Comparison of ENCODE assay signal across 19 cellular contexts in genomic region chr1:103267893-103268292, GRCh38.
DNase-seq lines count a peak whose midpoint lies in the region; ATAC-seq and TF ChIP-seq lines count a peak whose summit lies in the region.
"Had no signal": no experiment of that assay in that cellular context is flagged by ENCODE, and none has a peak within 500 bp of the region (broad histone marks: within the 10 kb centered on the region; RNA-seq: fewer than 3 reads in every experiment).

No MANE protein-coding gene starts in this region.

- H3K4me3 ChIP-seq in HCT116 (replicated peaks in 1 of 2; ENCODE audit: low read depth in 1 of 2, low read length in 2 of 2) (no peak overlapping the region), Panc1 (ENCODE audit: low read depth in 2 of 2, low read length in 2 of 2) (no peak overlapping the region)
- H3K4me3 ChIP-seq: dorsolateral prefrontal cortex, lung had no signal

- no peak for TF ChIP-seq RAD21 in HCT116 (IDR thresholded peaks at IDR 0.05; ENCODE audit: low read depth)

- in situ Hi-C loops in Panc1 (cut with HindIII; ENCODE audit: low pct_unique_long_range_greater_than_20kb, low sequenced_read_pairs): no loop called here

- ATAC-seq in HCT116: no peak
- no peak for ATAC-seq in Panc1
- no peak for ATAC-seq in foreskin keratinocyte
- no peak for ATAC-seq in HG03097 (IDR thresholded peaks at IDR 0.05; ENCODE audit: low FRiP score, unreplicated experiment)
- ATAC-seq in GM18511 (IDR thresholded peaks at IDR 0.05; ENCODE audit: unreplicated experiment): no peak
- ATAC-seq: activated T-cell treated with anti-CD3 and anti-CD28 coated beads, Interleukin-2, amount 50 U/mL, for 72 hours had no signal

- DNase-seq in HCT116 (ENCODE audit: low read depth, low spot score) (no peak), Panc1 (ENCODE audit: low read depth, low spot score) (no peak), foreskin keratinocyte (no peak), NCI-H748 (lab: John Stamatoyannopoulos, UW; ENCODE audit: unreplicated experiment) (no peak), MV-4-11 (lab: John Stamatoyannopoulos, UW) (no peak)
- DNase-seq: activated CD4-positive, alpha-beta T cell treated with anti-CD3 and anti-CD28 coated beads, Interleukin-2, amount 50 U/mL, for 48 hours; activated T-cell treated with anti-CD3 and anti-CD28 coated beads, Interleukin-2, amount 50 U/mL, for 72 hours; COR-L47; dorsolateral prefrontal cortex; glutamatergic neuron; NCI-H1105 treated with DMSO at 0.1 percent for 48 hours; NCI-H748 treated with DMSO at 0.1 percent for 48 hours; stimulated activated CD4-positive, alpha-beta T cell treated with anti-CD3 and anti-CD28 coated beads, Interleukin-2, amount 100 ng/mL, for 48 hours; SW 1271 had no signal

- no peaks in the 10 kb centered on the region for H3K9me3 ChIP-seq in HCT116 (ENCODE audit: control insufficient read depth in 1 of 2, insufficient read depth in 1 of 2, low read depth in 1 of 2, low read length in 2 of 2)
- no peaks in the 10 kb centered on the region for H3K9me3 ChIP-seq in Panc1 (ENCODE audit: control insufficient read depth, insufficient read depth, low read depth, low read length)

- no peaks in the 10 kb centered on the region for H4K20me1 ChIP-seq in HCT116 (ENCODE audit: insufficient read depth)

- intact Hi-C loops in HCT116 (cut with micrococcal nuclease) (no loop called here), Panc1 (cut with micrococcal nuclease; ENCODE audit: unreplicated experiment) (no loop called here)

- H3K9ac ChIP-seq in HCT116 (ENCODE audit: low read length): no peak overlapping the region
- H3K9ac ChIP-seq: parathyroid adenoma had no signal

- TF ChIP-seq POLR2A in HCT116 (IDR thresholded peaks at IDR 0.05; ENCODE audit: borderline replicate concordance, extremely low read depth, insufficient read depth, insufficient read length): no peak

- RAD21 ChIA-PET in HCT116 (lab: Charles Lee; ENCODE audit: low non-redundant PET in 1 of 2, low total read pairs in 2 of 2, uncharacterized antibody in 2 of 2, unreplicated experiment in 2 of 2): no interaction called here

- no peaks in the 10 kb centered on the region for H3K4me1 ChIP-seq in HCT116 (ENCODE audit: control insufficient read depth in 1 of 2, insufficient read depth in 2 of 2, low read length in 2 of 2)
- H3K4me1 ChIP-seq in Panc1 (ENCODE audit: control insufficient read depth, insufficient read depth, low read length): no peaks in the 10 kb centered on the region
- no peaks in the 10 kb centered on the region for H3K4me1 ChIP-seq in foreskin keratinocyte
- H3K4me1 ChIP-seq: parathyroid adenoma had no signal

- BruUV-seq in HCT116 (replicated peaks; lab: Mats Ljungman, UMichigan) (no TSS peak), Panc1 (replicated peaks; lab: Mats Ljungman, UMichigan) (no TSS peak)

- H3K4me2 ChIP-seq in HCT116 (ENCODE audit: low read length): no peak overlapping the region

- H3K79me2 ChIP-seq in HCT116 (ENCODE audit: insufficient read depth, low read length): no peaks in the 10 kb centered on the region
- H3K79me2 ChIP-seq: parathyroid adenoma had no signal

- H3K27me3 ChIP-seq in HCT116 (ENCODE audit: insufficient read depth, low read length) (no peaks in the 10 kb centered on the region), Panc1 (ENCODE audit: control insufficient read depth, insufficient read depth, low read length) (no peaks in the 10 kb centered on the region), foreskin keratinocyte (no peaks in the 10 kb centered on the region)
- H3K27me3 ChIP-seq: dorsolateral prefrontal cortex had no signal

- H2AFZ ChIP-seq in HCT116 (ENCODE audit: low read depth, low read length, poor library complexity, severe bottlenecking): no peak overlapping the region
- H2AFZ ChIP-seq: parathyroid adenoma had no signal

- no peaks in the 10 kb centered on the region for H3K9me2 ChIP-seq in HCT116 (ENCODE audit: insufficient read depth)

- CTCF ChIA-PET in HCT116 (lab: Charles Lee) (no interaction called here), Panc1 (lab: Charles Lee) (no interaction called here)

- peak; percentile 42 for TF ChIP-seq CTCF in C4-2B (conservative IDR thresholded peaks at IDR 0.05)
- TF ChIP-seq CTCF in HCT116 (IDR thresholded peaks at IDR 0.05 in 2 of 3, conservative IDR thresholded peaks at IDR 0.05 in 1 of 3; ENCODE audit: borderline replicate concordance in 1 of 3, insufficient read depth in 1 of 3, low read depth in 2 of 3, low read length in 2 of 3): peak in 2 of 3 experiments; percentile 37 to 38; a peak in 4 of 6 replicates
- peak; percentile 7; the same call in 1 of the 2 replicates for TF ChIP-seq CTCF in Panc1 (IDR thresholded peaks at IDR 0.05)
- peak; percentile 8 for TF ChIP-seq CTCF in foreskin keratinocyte (conservative IDR thresholded peaks at IDR 0.05)

- POLR2A ChIA-PET in HCT116 (lab: Charles Lee) (no interaction called here), Panc1 (lab: Charles Lee) (no interaction called here)

- H3K36me3 ChIP-seq in HCT116 (ENCODE audit: control insufficient read depth in 1 of 2, insufficient read depth in 2 of 2, low read length in 2 of 2) (no peaks in the 10 kb centered on the region), Panc1 (ENCODE audit: control insufficient read depth, insufficient read depth, low read length) (no peaks in the 10 kb centered on the region)

- no peak overlapping the region for H3K27ac ChIP-seq in C4-2B
- no peak overlapping the region for H3K27ac ChIP-seq in HCT116 (ENCODE audit: low read depth, low read length)
- H3K27ac ChIP-seq in Panc1 (ENCODE audit: low read length): no peak overlapping the region
- no peak overlapping the region for H3K27ac ChIP-seq in foreskin keratinocyte
- H3K27ac ChIP-seq: dorsolateral prefrontal cortex, parathyroid adenoma had no signal

TF ChIP-seq in HCT116, 20 proteins besides CTCF, POLR2A, EP300 and RAD21:
- no peak for TF ChIP-seq SIN3A (IDR thresholded peaks at IDR 0.05; ENCODE audit: low read depth)
- TF ChIP-seq TCF7L2 (IDR thresholded peaks at IDR 0.05; ENCODE audit: borderline replicate concordance, extremely low read depth, insufficient read depth, insufficient read length): no peak
- no peak for TF ChIP-seq SRF (IDR thresholded peaks at IDR 0.05; ENCODE audit: low read depth)
- no peak for TF ChIP-seq FOSL1 (IDR thresholded peaks at IDR 0.05; ENCODE audit: low read depth)
- TF ChIP-seq SP1 (IDR thresholded peaks at IDR 0.05; ENCODE audit: low read depth): no peak
- TF ChIP-seq, protein P1, sequence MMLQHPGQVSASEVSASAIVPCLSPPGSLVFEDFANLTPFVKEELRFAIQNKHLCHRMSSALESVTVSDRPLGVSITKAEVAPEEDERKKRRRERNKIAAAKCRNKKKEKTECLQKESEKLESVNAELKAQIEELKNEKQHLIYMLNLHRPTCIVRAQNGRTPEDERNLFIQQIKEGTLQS (IDR thresholded peaks at IDR 0.05): no peak
